ENCODE assay signal across 1 cellular context in the genomic region with DNA sequence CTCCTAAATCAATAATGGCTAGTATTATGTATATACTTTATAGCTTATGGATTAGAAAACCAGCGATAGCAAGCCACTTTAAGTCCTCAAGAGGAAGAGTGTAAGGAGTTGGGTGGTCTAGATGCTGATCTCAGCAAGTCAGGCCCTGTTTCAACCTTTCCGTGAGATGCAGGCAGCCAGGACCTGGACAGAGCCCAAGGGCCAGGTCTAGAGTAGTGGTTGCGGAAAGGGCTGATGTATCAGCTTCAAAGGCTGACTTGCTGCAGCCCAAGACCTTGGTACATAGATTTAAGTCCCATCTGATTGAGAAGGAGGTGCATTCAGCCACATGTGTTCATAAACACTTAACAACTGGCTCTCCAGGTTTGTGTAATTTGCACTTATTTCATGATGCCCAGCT.
TF ChIP-seq lines count a peak whose summit lies in the region.

No MANE protein-coding gene starts in this region.

TF ChIP-seq in endothelial cell of umbilical vein, 7 proteins besides CTCF, POLR2A, EP300 and RAD21:
- TF ChIP-seq GATA2 (IDR thresholded peaks at IDR 0.05; ENCODE audit: insufficient read depth, insufficient read length, low read depth, low read length): no peak
- TF ChIP-seq FOS (IDR thresholded peaks at IDR 0.05; ENCODE audit: borderline replicate concordance, insufficient read depth, low read length): no peak
- TF ChIP-seq JUN (IDR thresholded peaks at IDR 0.05; ENCODE audit: borderline replicate concordance, insufficient read depth, insufficient read length, low read depth): no peak
- TF ChIP-seq EZH2 (IDR thresholded peaks at IDR 0.05; ENCODE audit: borderline replicate concordance, low read depth, low read length, severe bottlenecking): no peak
- no peak for TF ChIP-seq MYC (IDR thresholded peaks at IDR 0.05; ENCODE audit: low read depth, low read length)
- TF ChIP-seq POLR2AphosphoS5 (IDR thresholded peaks at IDR 0.05; ENCODE audit: insufficient read depth, low read depth, low read length): no peak
- TF ChIP-seq MAX (IDR thresholded peaks at IDR 0.05; ENCODE audit: insufficient read depth, insufficient read length): no peak
TF ChIP-seq in endothelial cell of umbilical vein: peak in this region for 0.
